Comparison of ENCODE assay signal across 8 cellular contexts in the genomic region with DNA sequence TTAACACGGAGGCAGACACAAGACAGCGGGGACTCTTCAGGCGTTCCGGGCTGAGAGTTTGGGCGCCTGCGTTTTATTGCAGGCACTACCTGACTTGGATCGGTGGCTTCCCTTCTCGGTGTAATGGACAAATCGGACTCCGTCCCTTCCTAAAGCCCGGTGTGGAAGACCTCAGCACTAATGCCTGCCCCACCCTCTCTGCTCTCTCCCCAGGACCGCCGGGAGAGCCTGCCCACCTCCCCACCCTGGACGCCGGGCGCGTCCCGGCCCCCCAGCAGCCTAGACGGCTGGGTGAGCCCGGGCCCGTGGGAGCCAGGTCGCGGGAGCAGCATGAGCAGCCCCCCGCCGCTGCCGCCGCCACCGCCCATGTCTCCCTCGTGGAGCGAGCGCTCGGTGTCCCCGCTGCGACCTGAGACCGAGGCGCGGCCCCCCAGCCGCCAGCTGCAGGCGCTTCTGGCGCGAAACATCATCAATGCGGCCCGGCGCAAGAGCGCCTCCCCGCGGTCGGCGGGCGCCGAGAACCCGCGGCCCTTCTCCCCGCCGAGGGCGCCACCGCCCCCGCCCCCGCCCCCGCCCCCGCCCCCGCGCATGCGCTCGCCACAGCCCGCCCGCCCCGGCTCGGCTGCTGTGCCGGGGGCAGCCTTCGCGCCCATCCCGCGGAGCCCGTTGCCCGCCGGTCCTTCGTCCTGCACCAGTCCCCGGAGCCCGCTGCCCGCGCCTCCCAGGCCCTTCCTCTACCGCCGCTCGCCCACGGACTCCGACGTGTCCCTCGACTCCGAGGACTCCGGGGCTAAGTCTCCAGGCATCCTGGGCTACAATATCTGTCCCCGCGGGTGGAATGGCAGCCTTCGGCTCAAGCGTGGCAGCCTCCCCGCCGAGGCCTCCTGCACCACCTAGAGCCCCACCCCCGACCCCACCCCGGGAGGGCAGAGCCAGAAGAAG. TPM values are rescaled to one million over a fixed set of nuclear protein-coding genes. Genes with fewer than 3 reads are reported as not detected.
DNase-seq lines count a peak whose midpoint lies in the region; ATAC-seq and FAIRE-seq lines count a peak whose summit lies in the region.

No MANE protein-coding gene starts in this region.

- no peak for FAIRE-seq in urothelium cell line (lab: Jason Lieb, UNC)

- peak; percentile 26 for DNase-seq in DMS153 (lab: John Stamatoyannopoulos, UW)
- peak; percentile 88 for DNase-seq in KBM-7
- DNase-seq in SJSA1 (ENCODE audit: low read depth in 1 of 2, low spot score in 2 of 2): peak; percentile 71 to 74
- DNase-seq in activated naive CD4-positive, alpha-beta T cell treated with Interleukin-2 at 50 U/mL for 16 hours: peak; percentile 73
- DNase-seq in cardiac septum (ENCODE audit: low spot score): peak; percentile 86
- DNase-seq in posterior vena cava (ENCODE audit: low spot score): peak; percentile 92
- DNase-seq in urothelium cell line (ENCODE audit: low spot score): peak; percentile 90

- peak overlapping the region; percentile 42 for H3K4me3 ChIP-seq in SJSA1

- no peaks in the 10 kb centered on the region for H3K27me3 ChIP-seq in SJSA1 (replicated peaks)

- intact Hi-C loops in cardiac septum (cut with DNase I) (loop anchor here (1.0 to 5.0 kb wide), 3 partner anchors 41 to 366 kb away; a partner anchor contains a TSS), posterior vena cava (cut with DNase I) (loop anchor here (5.0 kb wide), 2 partner anchors 69 to 94 kb away; no protein-coding TSS in a partner anchor)

- in situ Hi-C loops in KBM-7 (cut with MboI; ENCODE audit: low pct_unique_long_range_greater_than_20kb, low sequenced_read_pairs): loop anchor here (10.0 kb wide), 1 partner anchor 92 kb away; no protein-coding TSS in a partner anchor

- ATAC-seq in GM21447 (IDR thresholded peaks at IDR 0.05; ENCODE audit: unreplicated experiment): peak; percentile 67

- H3K36me3 ChIP-seq in SJSA1: peaks cover 27% of the 10 kb centered on the region

- H3K4me1 ChIP-seq in SJSA1 (replicated peaks): peaks cover 32% of the 10 kb centered on the region

- H3K27ac ChIP-seq in SJSA1: no peak overlapping the region

- no peaks in the 10 kb centered on the region for H3K9me3 ChIP-seq in SJSA1 (replicated peaks)

RNA-seq across cellular contexts. Expression of a gene that starts 4.6 kb away (rescaled TPM):
- 0.82 TPM in 1 of 2 replicates, not detected in the other for total RNA-seq in SJSA1 (2014; rRNA removed; shearing (Covaris generic))
- total RNA-seq in cardiac septum: 10.0 TPM
- 1 to 10 TPM in 1 of 2 donors, under 1 TPM in 1; 0.57 to 1.3 TPM for total RNA-seq in posterior vena cava

RNA-seq across cellular contexts. Expression of a gene that starts 16.0 kb away (rescaled TPM):
- 3.7 and 6.5 TPM in 2 replicates for total RNA-seq in SJSA1 (2014; rRNA removed; shearing (Covaris generic))
- total RNA-seq in cardiac septum (829 TPM), posterior vena cava (100 to 1,000 TPM; 183 to 218 TPM)

RNA-seq across cellular contexts. Expression of a gene that starts 44.4 kb away (rescaled TPM):
- total RNA-seq in SJSA1 (2014; rRNA removed; shearing (Covaris generic)): 47.0 and 74.8 TPM in 2 replicates
- 33.8 TPM for total RNA-seq in cardiac septum
- total RNA-seq in posterior vena cava: 10 to 100 TPM; 27.8 to 27.9 TPM

Comparison
In these comparisons a context has a peak if more than half of its experiments do, and no peak if none do; other contexts are left out.
1. DNase-seq: peak in every context shown above with its lines; median percentile 92 in posterior vena cava; 90 in urothelium cell line; 88 in KBM-7; 86 in cardiac septum; 73 in activated naive CD4-positive, alpha-beta T cell treated with Interleukin-2 at 50 U/mL for 16 hours; 72 in SJSA1; 26 in DMS153.
2. RNA of a gene that starts 16.0 kb away (total RNA-seq): 829 TPM in cardiac septum (single experiment) and 183 to 218 TPM in posterior vena cava; 3.7 to 6.5 TPM in SJSA1; every median in the first group is over 10 times any median in the second.